ENCODE assay signal across 19 cellular contexts in the genomic region with DNA sequence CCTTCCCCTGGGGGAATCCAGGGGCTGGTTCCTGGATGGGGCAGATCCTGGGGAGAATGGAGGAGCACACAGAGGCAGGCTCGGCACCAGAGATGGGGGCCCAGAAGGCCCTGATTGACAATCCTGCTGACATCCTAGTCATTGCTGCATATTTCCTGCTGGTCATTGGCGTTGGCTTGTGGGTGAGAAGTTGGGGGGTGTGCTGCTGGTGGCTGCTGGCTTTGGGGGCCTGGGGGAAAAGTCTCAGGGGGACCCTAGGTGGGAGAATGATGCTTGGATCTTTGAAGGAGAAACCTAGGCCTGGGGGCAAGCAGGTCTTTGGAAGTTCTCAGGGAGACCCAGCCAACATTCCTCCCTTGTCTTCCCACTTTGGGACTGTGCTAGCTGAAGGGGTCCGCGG. TPM values are rescaled to one million over a fixed set of nuclear protein-coding genes. Genes with fewer than 3 reads are reported as not detected.
A peak's percentile ranks its signal among the peaks of the same experiment; 100 is the strongest.
DNase-seq lines count a peak whose midpoint lies in the region; FAIRE-seq and TF ChIP-seq lines count a peak whose summit lies in the region.
"Had no signal": no experiment of that assay in that cellular context is flagged by ENCODE, and none has a peak within 500 bp of the region (broad histone marks: within the 10 kb centered on the region; RNA-seq: fewer than 3 reads in every experiment).

A gene (plus strand): TSS at position 43 of the 400 bp plus-strand sequence. CDS start 14 bp downstream, at position 57.

- no peak for TF ChIP-seq RAD21 in H1 (IDR thresholded peaks at IDR 0.05 in 1 of 2, conservative IDR thresholded peaks at IDR 0.05 in 1 of 2; ENCODE audit: low read depth in 2 of 2, low read length in 2 of 2)

- H3K4ac ChIP-seq in H1 (replicated peaks; ENCODE audit: insufficient read length, low read depth, low read length): no peak within 1 kb of the TSS
- H3K4ac ChIP-seq in mesenchymal stem cell (ENCODE audit: low read depth in 1 of 2, low read length in 2 of 2): no peak within 1 kb of the TSS

- H2BK15ac ChIP-seq in H1 (ENCODE audit: low read length) (no peak within 1 kb of the TSS), mesenchymal stem cell (ENCODE audit: low read depth, poor library complexity, severe bottlenecking) (no peak within 1 kb of the TSS)

- no peak within 1 kb of the TSS for H3K56ac ChIP-seq in H1 (replicated peaks; ENCODE audit: insufficient read length, low read depth, low read length)

- no peak within 1 kb of the TSS for H3K14ac ChIP-seq in H1 (ENCODE audit: insufficient read length)
- no peak within 1 kb of the TSS for H3K14ac ChIP-seq in mesenchymal stem cell (ENCODE audit: low read length in 2 of 2)

- no peak within 1 kb of the TSS for H2AFZ ChIP-seq in H1 (ENCODE audit: low read length)
- H2AFZ ChIP-seq in mesenchymal stem cell (ENCODE audit: low read depth, low read length): no peak within 1 kb of the TSS
- H2AFZ ChIP-seq: GM23248 had no signal

- no peak within 1 kb of the TSS for H3K23ac ChIP-seq in H1 (ENCODE audit: insufficient read length)
- H3K23ac ChIP-seq in mesenchymal stem cell (ENCODE audit: low read length in 2 of 2): no peak within 1 kb of the TSS

- no peak within 1 kb of the TSS for H2BK5ac ChIP-seq in H1 (ENCODE audit: low read depth, low read length)
- H2BK5ac ChIP-seq in mesenchymal stem cell (ENCODE audit: low read depth, low read length, poor library complexity, severe bottlenecking): no peak within 1 kb of the TSS

- no peak for TF ChIP-seq POLR2A in H1 (IDR thresholded peaks at IDR 0.05; ENCODE audit: control extremely low read depth in 1 of 2, low read depth in 2 of 2, low read length in 2 of 2)

- H3K27me3 ChIP-seq in H1 (replicated peaks in 1 of 4; ENCODE audit: control insufficient read depth in 3 of 4, extremely low read depth in 1 of 4, insufficient read depth in 3 of 4, low read length in 3 of 4) (peaks cover 5 to 53% (median 35%) of the 10 kb centered on the region in 4 experiments), mesenchymal stem cell (ENCODE audit: control insufficient read depth in 1 of 2, insufficient read depth in 1 of 2, low read length in 2 of 2) (peaks cover 0 to 61% of the 10 kb centered on the region in 2 experiments)

- no peaks in the 10 kb centered on the region for H3K9me3 ChIP-seq in H1 (ENCODE audit: insufficient read depth in 2 of 2, low read depth in 1 of 2, low read length in 1 of 2)
- H3K9me3 ChIP-seq in mesenchymal stem cell (ENCODE audit: control insufficient read depth, low read length): no peaks in the 10 kb centered on the region
- H3K9me3 ChIP-seq: BE2C had no signal

- POLR2A ChIA-PET in H1 (lab: Charles Lee; ENCODE audit: partially characterized antibody): interaction anchor here (1.2 to 2.3 kb wide), 2 partner anchors 14 to 231 kb away, joined by 3 to 6 read pairs; a partner anchor contains a TSS

- CTCF ChIA-PET in H1 (lab: Charles Lee; ENCODE audit: partially characterized antibody): no interaction called here

- TF ChIP-seq CTCF in H1 (IDR thresholded peaks at IDR 0.05; ENCODE audit: control extremely low read depth in 1 of 3, insufficient read depth in 1 of 3, low read depth in 1 of 3, low read length in 3 of 3): no peak

- peaks cover 0 to 8% (median 3%) of the 10 kb centered on the region in 4 experiments; a peak in 3 of 7 replicates for H3K4me1 ChIP-seq in H1 (replicated peaks in 1 of 4; ENCODE audit: control insufficient read depth in 3 of 4, insufficient read depth in 4 of 4, low read length in 3 of 4)
- peaks cover 38% of the 10 kb centered on the region for H3K4me1 ChIP-seq in mesenchymal stem cell (ENCODE audit: control insufficient read depth, insufficient read depth, low read depth, low read length)
- H3K4me1 ChIP-seq: BE2C had no signal

- no peak within 1 kb of the TSS for H2BK20ac ChIP-seq in H1 (ENCODE audit: low read length)

- H4K5ac ChIP-seq in H1 (ENCODE audit: insufficient read length, low read depth, low read length): no peak within 1 kb of the TSS

- H3K4me3 ChIP-seq in H1 (ENCODE audit: extremely low read depth in 1 of 4, insufficient read depth in 2 of 4, low read depth in 3 of 4, low read length in 4 of 4): no peak within 1 kb of the TSS
- no peak within 1 kb of the TSS for H3K4me3 ChIP-seq in mesenchymal stem cell (ENCODE audit: insufficient read depth in 1 of 2, low read depth in 1 of 2, low read length in 2 of 2)
- H3K4me3 ChIP-seq: GM23248 had no signal

- H3K79me1 ChIP-seq in H1 (ENCODE audit: low read depth, low read length): no peaks in the 10 kb centered on the region
- H3K79me1 ChIP-seq in mesenchymal stem cell (replicated peaks; ENCODE audit: low read length, poor library complexity, severe bottlenecking): no peaks in the 10 kb centered on the region

- no peak within 1 kb of the TSS for H3K9ac ChIP-seq in H1 (replicated peaks in 1 of 4; ENCODE audit: extremely low read depth in 1 of 4, low read depth in 3 of 4, low read length in 3 of 4)
- H3K9ac ChIP-seq in mesenchymal stem cell (ENCODE audit: low read length): no peak within 1 kb of the TSS
- H3K9ac ChIP-seq: GM23248 had no signal

- H2BK120ac ChIP-seq in H1 (replicated peaks; ENCODE audit: low read depth, low read length) (no peak within 1 kb of the TSS), mesenchymal stem cell (ENCODE audit: low read depth, low read length) (no peak within 1 kb of the TSS)

- intact Hi-C loops in posterior vena cava (cut with DNase I): no loop called here

- H3K36me3 ChIP-seq in H1 (ENCODE audit: control insufficient read depth in 2 of 4, insufficient read depth in 4 of 4, low read length in 3 of 4): no peaks in the 10 kb centered on the region
- peaks cover 11 to 12% of the 10 kb centered on the region in 2 experiments for H3K36me3 ChIP-seq in mesenchymal stem cell (ENCODE audit: control insufficient read depth in 1 of 2, insufficient read depth in 2 of 2, low read depth in 1 of 2, low read length in 2 of 2)
- H3K36me3 ChIP-seq: BE2C had no signal

- H4K8ac ChIP-seq in H1 (ENCODE audit: extremely low read depth, insufficient read depth, low read length) (0 out of 2 replicates have a peak within 1 kb of the TSS, but pooled peaks have one; percentile 0), mesenchymal stem cell (ENCODE audit: low read length) (no peak within 1 kb of the TSS)

- DNase-seq in H1 (ENCODE audit: low read depth in 1 of 2, low spot score in 2 of 2) (no peak), mesenchymal stem cell (no peak), posterior vena cava (ENCODE audit: low spot score) (peak; percentile 55), NCI-H2081 (lab: John Stamatoyannopoulos, UW) (no peak), AG08396 (ENCODE audit: low spot score) (no peak), kidney glomerular epithelial cell (lab: John Stamatoyannopoulos, UW) (no peak)
- DNase-seq: BE2C; C1 segment of cervical spinal cord; CD4-positive, CD25-positive, alpha-beta regulatory T cell; CD8-positive, alpha-beta memory T cell; COR-L47; DMS 273 treated with DMSO at 0.1 percent for 48 hours; GDM1; GM23248; HCEC 1CT had no signal

- no peaks in the 10 kb centered on the region for H3K79me2 ChIP-seq in H1 (ENCODE audit: control insufficient read depth in 1 of 2, insufficient read depth in 2 of 2, low read length in 2 of 2)

- H3K23me2 ChIP-seq in H1 (ENCODE audit: low read depth, low read length): peaks cover 9% of the 10 kb centered on the region; the same call in 1 of the 2 replicates

- TF ChIP-seq EP300 in H1 (IDR thresholded peaks at IDR 0.05; ENCODE audit: borderline replicate concordance in 1 of 2, low read depth in 2 of 2, low read length in 2 of 2): no peak

- no peak within 1 kb of the TSS for H4K91ac ChIP-seq in H1 (replicated peaks; ENCODE audit: insufficient read length, low read length)
- H4K91ac ChIP-seq in mesenchymal stem cell (ENCODE audit: low read length): no peak within 1 kb of the TSS

- H3K18ac ChIP-seq in H1 (ENCODE audit: extremely low read depth, low read length) (no peak within 1 kb of the TSS), mesenchymal stem cell (ENCODE audit: low read depth in 1 of 2, low read length in 2 of 2) (no peak within 1 kb of the TSS)

- H2AK5ac ChIP-seq in H1 (ENCODE audit: low read depth, low read length): no peak within 1 kb of the TSS
- H2AK5ac ChIP-seq in mesenchymal stem cell (ENCODE audit: low read length, severe bottlenecking): peak within 1 kb of the TSS; percentile 68

- no peak within 1 kb of the TSS for H3K27ac ChIP-seq in H1 (ENCODE audit: low read depth, low read length)
- no peak within 1 kb of the TSS for H3K27ac ChIP-seq in mesenchymal stem cell (ENCODE audit: low read length, poor library complexity, severe bottlenecking)
- H3K27ac ChIP-seq: GM23248 had no signal

- no peak for FAIRE-seq in H1 (lab: Jason Lieb, UNC)
- FAIRE-seq: GM12892, GM18507, H54 had no signal

- whole genome bisulfite sequencing in H1 (ENCODE audit: extremely low coverage in 1 of 2, insufficient coverage in 1 of 2, insufficient read length in 1 of 2, insufficient replicate concordance in 2 of 2, low coverage in 1 of 2, low lambda C conversion rate in 2 of 2, missing lambda C conversion rate in 1 of 2), 2 experiments: 88% methylated on average over 4 of the region's 4 CpGs; no CpG with 5 or more reads in 1 of the 2 experiments
- WGBS in mesenchymal stem cell: 85% methylated on average over 4 of the region's 4 CpGs

- H2BK12ac ChIP-seq in H1 (ENCODE audit: low read depth, low read length): no peak within 1 kb of the TSS
- no peak within 1 kb of the TSS for H2BK12ac ChIP-seq in mesenchymal stem cell (ENCODE audit: low read length in 2 of 2)

- H4K20me1 ChIP-seq in H1 (replicated peaks in 1 of 2; ENCODE audit: control insufficient read depth in 1 of 2, insufficient read depth in 2 of 2, low read length in 2 of 2): peaks cover 0 to 11% of the 10 kb centered on the region in 2 experiments

- no peak within 1 kb of the TSS for H3K4me2 ChIP-seq in H1 (ENCODE audit: insufficient read depth in 1 of 2, low read depth in 2 of 2, low read length in 2 of 2)
- H3K4me2 ChIP-seq in mesenchymal stem cell (ENCODE audit: low read length, poor library complexity, severe bottlenecking): no peak within 1 kb of the TSS

TF ChIP-seq in H1, 55 proteins besides CTCF, POLR2A, EP300 and RAD21 (continues in another document):
- no peak for TF ChIP-seq CBX5 (IDR thresholded peaks at IDR 0.05; ENCODE audit: low read depth, low read length)
- no peak for TF ChIP-seq SP1 (IDR thresholded peaks at IDR 0.05; ENCODE audit: low read depth, low read length)
- TF ChIP-seq TBP (IDR thresholded peaks at IDR 0.05; ENCODE audit: low read depth, low read length): no peak
- no peak for TF ChIP-seq CREB1 (IDR thresholded peaks at IDR 0.05)

RNA-seq across cellular contexts. Expression of the gene that starts here (rescaled TPM):
- 0.56 and 1.1 TPM in 2 replicates for total RNA-seq in H1 (2021; fragmentation: NEBNext Ultra II Directional; extraction: Animal tissue kit (Norgen Biotek cat#: 25700))
- polyA plus RNA-seq in H1 (2011; rRNA removed): 4.1 and 4.4 TPM in 2 replicates
- 2.4 TPM for polyA plus RNA-seq in H1 (2011; cell fraction: cytosol; rRNA removed)
- polyA plus RNA-seq in H1 (2011; cell fraction: nucleus; rRNA removed): 5.1 TPM
- polyA plus RNA-seq in H1 (2012, experiment 1 of 2): 3.1 to 5.5 TPM (median 4.1 TPM) in 4 replicates
- polyA plus RNA-seq in H1 (2012, experiment 2 of 2): 2.7 TPM
- 1.0 TPM for polyA plus RNA-seq in H1 (2013, experiment 1 of 2)
- polyA plus RNA-seq in H1 (2013, experiment 2 of 2): 0.77 TPM
- 1.4 and 1.8 TPM in 2 replicates for polyA minus RNA-seq in H1 (2011; rRNA and poly(A)+ RNA removed)
- 0.81 TPM for polyA minus RNA-seq in H1 (2011; cell fraction: cytosol; rRNA and poly(A)+ RNA removed)
- polyA minus RNA-seq in H1 (2011; cell fraction: nucleus; rRNA and poly(A)+ RNA removed): 5.9 TPM
- polyA plus RNA-seq in mesenchymal stem cell (2013, experiment 1 of 2): not detected
- not detected for polyA plus RNA-seq in mesenchymal stem cell (2013, experiment 2 of 2)
- total RNA-seq in posterior vena cava: under 1 TPM in 1 of 2 donors, not detected in 1; 0.33 TPM
- total RNA-seq: A172, GM23248 had no signal

Comparison
In these comparisons a context has a peak if more than half of its experiments do, and no peak if none do; other contexts are left out.
1. Peak in DNase-seq in posterior vena cava; RNA of the gene not detected or under 1 TPM.